19 cellular contexts compared by ENCODE assay signal in genomic region chr14:64845878-64846277, GRCh38. TPM values are rescaled to one million over a fixed set of nuclear protein-coding genes. Genes with fewer than 3 reads are reported as not detected.
DNase-seq lines count a peak whose midpoint lies in the region; ATAC-seq and TF ChIP-seq lines count a peak whose summit lies in the region.
"Had no signal": no experiment of that assay in that cellular context is flagged by ENCODE, and none has a peak within 500 bp of the region (broad histone marks: within the 10 kb centered on the region; RNA-seq: fewer than 3 reads in every experiment).

No MANE protein-coding gene starts in this region.

- no peaks in the 10 kb centered on the region for H3K27me3 ChIP-seq in psoas muscle (ENCODE audit: insufficient read depth in 3 of 3, low read length in 2 of 3)

- H3K27ac ChIP-seq in psoas muscle: peak overlapping the region; percentile 96
- H3K27ac ChIP-seq: C4-2B, left lung, tibial nerve had no signal

- H3K4me1 ChIP-seq in psoas muscle: peaks cover 82% of the 10 kb centered on the region
- H3K4me1 ChIP-seq: tibial nerve had no signal

- WGBS in psoas muscle, 3 donors: 23 to 37% (median 24%) methylated on average over 6 of the region's 6 CpGs

- ATAC-seq in SK-N-SH treated with all-trans-retinoic acid at 6 μM for 48 hours: peak; percentile 79
- peak; percentile 31 to 34 (median 32) for ATAC-seq in psoas muscle
- no peak for ATAC-seq in HG02981 (IDR thresholded peaks at IDR 0.05; ENCODE audit: unreplicated experiment)
- ATAC-seq: left lung, natural killer cell, right cardiac atrium had no signal

- DNase-seq in H4 (ENCODE audit: low spot score) (peak; percentile 17), fibroblast of villous mesenchyme (ENCODE audit: low read depth) (peak; percentile 14), psoas muscle (no peak), NCI-H82 (lab: John Stamatoyannopoulos, UW) (no peak)
- DNase-seq in activated CD4-positive, alpha-beta T cell treated with anti-CD3 and anti-CD28 coated beads for 1 hour: no peak
- no peak for DNase-seq in stimulated activated CD4-positive, alpha-beta T cell treated with anti-CD3 and anti-CD28 coated beads, Interleukin-15, amount 100 ng/mL, for 24 hours
- DNase-seq: activated CD4-positive, CD25-positive, alpha-beta regulatory T cell; activated naive CD4-positive, alpha-beta T cell treated with Interleukin-2 at 50 U/mL for 16 hours; DMS79; left lung; natural killer cell; NCI-H1105; NCI-H345; right cardiac atrium; stimulated activated CD4-positive, alpha-beta T cell treated with anti-CD3 and anti-CD28 coated beads, Interleukin-4, amount 100 ng/mL, for 1 hour had no signal

- no peaks in the 10 kb centered on the region for H3K9me3 ChIP-seq in psoas muscle
- H3K9me3 ChIP-seq: left lung, tibial nerve had no signal

- H3K4me3 ChIP-seq in fibroblast of villous mesenchyme (ENCODE audit: low read depth, low read length) (no peak overlapping the region), psoas muscle (peak overlapping the region; percentile 35)
- H3K4me3 ChIP-seq: left lung, tibial nerve had no signal

- H3K36me3 ChIP-seq in psoas muscle (ENCODE audit: insufficient read depth in 1 of 2, low read depth in 1 of 2): peaks cover 0 to 6% of the 10 kb centered on the region in 2 donors
- H3K36me3 ChIP-seq: left lung, tibial nerve had no signal

- intact Hi-C loops in psoas muscle (cut with DNase I): no loop called here

- TF ChIP-seq CTCF in fibroblast of villous mesenchyme (IDR thresholded peaks at IDR 0.05; ENCODE audit: insufficient read depth, low read depth, low read length) (no peak), psoas muscle (IDR thresholded peaks at IDR 0.05) (no peak)

TF ChIP-seq in SK-N-SH treated with all-trans-retinoic acid at 6 μM for 48 hours, 23 proteins besides CTCF, POLR2A, EP300 and RAD21:
- TF ChIP-seq ZNF565 (CRISPR knock-in tag; conservative IDR thresholded peaks at IDR 0.05; ENCODE audit: low read depth) (no peak), ISL1 (CRISPR knock-in tag; IDR thresholded peaks at IDR 0.05) (0 out of 2 replicates have a peak, but pooled peaks have one; percentile 33), CSRNP3 (CRISPR knock-in tag; IDR thresholded peaks at IDR 0.05) (no peak), TSHZ2 (CRISPR knock-in tag; IDR thresholded peaks at IDR 0.05) (no peak)

RNA-seq across cellular contexts. Expression of gene SPTB, which starts 33.8 kb away (rescaled TPM):
- total RNA-seq in H4 (2014; rRNA removed; shearing (Covaris generic)): 0.02 and 0.04 TPM in 2 replicates
- total RNA-seq in fibroblast of villous mesenchyme (under 0.01 TPM in 2 replicates), psoas muscle (100 to 1,000 TPM; 374 to 540 (median 492) TPM)
- polyA plus RNA-seq in psoas muscle: 100 to 1,000 TPM in 2 of 3 donors, 10 to 100 TPM in 1; 43.4 to 213 (median 153) TPM

Comparison
In these comparisons a context has a peak if more than half of its experiments do, and no peak if none do; other contexts are left out.
1. DNase-seq: peak in H4 (single experiment) and fibroblast of villous mesenchyme (single experiment); none in psoas muscle (0 of 2), activated CD4-positive, alpha-beta T cell treated with anti-CD3 and anti-CD28 coated beads for 1 hour (single experiment), stimulated activated CD4-positive, alpha-beta T cell treated with anti-CD3 and anti-CD28 coated beads, Interleukin-15, amount 100 ng/mL, for 24 hours (single experiment) and NCI-H82 (single experiment).
2. RNA of gene SPTB, which starts 33.8 kb away (total RNA-seq): 374 to 540 TPM in psoas muscle; 0.02 to 0.04 TPM in H4 and under 0.01 TPM in fibroblast of villous mesenchyme; every median in the first group is over 100 times any median in the second.